ENCODE assay signal across 9 cellular contexts in genomic region chr22:37896939-37897338, GRCh38. TPM values are rescaled to one million over a fixed set of nuclear protein-coding genes. Genes with fewer than 3 reads are reported as not detected.
DNase-seq lines count a peak whose midpoint lies in the region; ATAC-seq, FAIRE-seq and TF ChIP-seq lines count a peak whose summit lies in the region.
"Had no signal": no experiment of that assay in that cellular context is flagged by ENCODE, and none has a peak within 500 bp of the region (broad histone marks: within the 10 kb centered on the region; RNA-seq: fewer than 3 reads in every experiment).

No MANE protein-coding gene starts in this region.

- DNase-seq in CD4-positive, alpha-beta T cell: no peak
- no peak for DNase-seq in RWPE1 (ENCODE audit: low spot score)
- no peak for DNase-seq in epithelial cell of prostate (ENCODE audit: low read depth, low spot score)
- DNase-seq in osteocyte (ENCODE audit: extremely low spot score, unreplicated experiment): no peak
- no peak for DNase-seq in HPDE6-E6E7 (ENCODE audit: extremely low spot score)
- DNase-seq in NOMO-1 (lab: John Stamatoyannopoulos, UW; ENCODE audit: unreplicated experiment in 2 of 2): no peak
- no peak for DNase-seq in D721Med (ENCODE audit: insufficient read length, low spot score)
- DNase-seq in NCI-H1417 treated with DMSO at 0.1 percent for 48 hours (lab: John Stamatoyannopoulos, UW): no peak
- DNase-seq: SJCRH30 had no signal

- no peak for TF ChIP-seq CTCF in CD4-positive, alpha-beta T cell (IDR thresholded peaks at IDR 0.05)
- no peak for TF ChIP-seq CTCF in RWPE1 (conservative IDR thresholded peaks at IDR 0.05; ENCODE audit: low read depth)
- TF ChIP-seq CTCF in osteocyte (IDR thresholded peaks at IDR 0.05): no peak
- TF ChIP-seq CTCF in D721Med (IDR thresholded peaks at IDR 0.05; ENCODE audit: insufficient read depth, missing control alignments): no peak

- FAIRE-seq in D721Med (lab: Jason Lieb, UNC): no peak

- no peaks in the 10 kb centered on the region for H3K9me3 Mint-ChIP-seq in CD4-positive, alpha-beta T cell
- H3K9me3 Mint-ChIP-seq in osteocyte (ENCODE audit: unreplicated experiment): no peaks in the 10 kb centered on the region

- no peak for ATAC-seq in CD4-positive, alpha-beta T cell (ENCODE audit: poor library complexity)

- peaks cover 2% of the 10 kb centered on the region for H3K36me3 Mint-ChIP-seq in CD4-positive, alpha-beta T cell (ENCODE audit: low read depth)
- H3K36me3 Mint-ChIP-seq in osteocyte (ENCODE audit: unreplicated experiment): peaks cover 2% of the 10 kb centered on the region

- no peaks in the 10 kb centered on the region for H3K9me3 ChIP-seq in CD4-positive, alpha-beta T cell (ENCODE audit: control insufficient read depth, low read length)
- H3K9me3 ChIP-seq: SJCRH30 had no signal

- CTCF ChIA-PET in CD4-positive, alpha-beta T cell (lab: Charles Lee): interaction anchor here (0.9 to 2.4 kb wide), 3 partner anchors 9 to 37 kb away, joined by 3 to 12 read pairs (median 4); partner anchors contain the start of gene MICALL1
- CTCF ChIA-PET in RWPE1 (lab: Yijun Ruan, JAX): no interaction called here

- H3K4me1 Mint-ChIP-seq in CD4-positive, alpha-beta T cell (ENCODE audit: low read depth): peaks cover 33% of the 10 kb centered on the region
- peaks cover 47% of the 10 kb centered on the region for H3K4me1 Mint-ChIP-seq in osteocyte (ENCODE audit: unreplicated experiment)

- H3K4me3 Mint-ChIP-seq in CD4-positive, alpha-beta T cell: no peak overlapping the region
- H3K4me3 Mint-ChIP-seq in osteocyte (ENCODE audit: unreplicated experiment): no peak overlapping the region

- H3K27me3 Mint-ChIP-seq in CD4-positive, alpha-beta T cell: no peaks in the 10 kb centered on the region
- H3K27me3 Mint-ChIP-seq in osteocyte (ENCODE audit: unreplicated experiment): no peaks in the 10 kb centered on the region

- intact Hi-C loops in CD4-positive, alpha-beta T cell (cut with DNase I, micrococcal nuclease): loop anchor here in 1 of 2 experiments (2.0 kb wide), 1 partner anchor 38 kb away; no protein-coding TSS in a partner anchor

- H3K27ac Mint-ChIP-seq in CD4-positive, alpha-beta T cell: peak overlapping the region; percentile 94
- H3K27ac Mint-ChIP-seq in osteocyte (ENCODE audit: unreplicated experiment): peak overlapping the region; percentile 65

- no peaks in the 10 kb centered on the region for H3K27me3 ChIP-seq in CD4-positive, alpha-beta T cell (ENCODE audit: control insufficient read depth, insufficient read depth, low read length)
- H3K27me3 ChIP-seq: SJCRH30 had no signal

- POLR2A ChIA-PET in CD4-positive, alpha-beta T cell (lab: Charles Lee): interaction anchor here (1.1 to 2.8 kb wide), 3 partner anchors 9 to 53 kb away, joined by 3 to 37 read pairs (median 4); partner anchors contain the start of genes ANKRD54 and MICALL1
- POLR2A ChIA-PET in RWPE1 (lab: Yijun Ruan, JAX; ENCODE audit: low non-redundant PET): no interaction called here

- H3K27ac ChIP-seq in CD4-positive, alpha-beta T cell (ENCODE audit: low read depth, low read length): peak overlapping the region; percentile 47
- H3K27ac ChIP-seq in RWPE1 (peak overlapping the region; percentile 99), epithelial cell of prostate (peak overlapping the region; percentile 99)
- H3K27ac ChIP-seq: SJCRH30 had no signal

RNA-seq across cellular contexts. Expression of gene MICALL1, which starts 9.2 kb away (rescaled TPM):
- total RNA-seq in CD4-positive, alpha-beta T cell: 10 to 100 TPM; 16.9 to 20.7 TPM
- total RNA-seq in osteocyte: 51.2 and 56.6 TPM in 2 replicates

RNA-seq across cellular contexts. Expression of gene EIF3L, which starts 47.7 kb away (rescaled TPM):
- total RNA-seq in CD4-positive, alpha-beta T cell: 100 to 1,000 TPM; 525 to 541 TPM
- 435 and 452 TPM in 2 replicates for total RNA-seq in osteocyte

RNA-seq across cellular contexts. Expression of gene ANKRD54, which starts 52.8 kb away (rescaled TPM):
- total RNA-seq in CD4-positive, alpha-beta T cell: 10 to 100 TPM; 18.3 to 20.6 TPM
- 18.1 and 20.4 TPM in 2 replicates for total RNA-seq in osteocyte

RNA-seq across cellular contexts. Expression of gene C22orf23, which starts 56.5 kb away (rescaled TPM):
- total RNA-seq in CD4-positive, alpha-beta T cell: not detected
- not detected in 2 replicates for total RNA-seq in osteocyte
- total RNA-seq: SJCRH30 had no signal

RNA-seq across cellular contexts. Expression of gene POLR2F, which starts 56.6 kb away (rescaled TPM):
- total RNA-seq in CD4-positive, alpha-beta T cell: 10 to 100 TPM; 20.2 to 21.1 TPM
- 77.9 and 81.1 TPM in 2 replicates for total RNA-seq in osteocyte

Comparison
In these comparisons a context has a peak if more than half of its experiments do, and no peak if none do; other contexts are left out.
1. H3K27ac ChIP-seq: peak in every context shown above with its lines; median percentile 99 in RWPE1; 99 in epithelial cell of prostate; 47 in CD4-positive, alpha-beta T cell.